In genomic region chr12:100229876-100230275, GRCh38 we compare ENCODE assay signal across 1 cellular context.
TF ChIP-seq lines count a peak whose summit lies in the region.

No MANE protein-coding gene starts in this region.

TF ChIP-seq in WTC11, 78 proteins besides CTCF, POLR2A, EP300 and RAD21 (continued from another document):
- no peak for TF ChIP-seq E2F5 (CRISPR knock-in tag; IDR thresholded peaks at IDR 0.05)
- TF ChIP-seq CREM (CRISPR knock-in tag; IDR thresholded peaks at IDR 0.05): no peak
- TF ChIP-seq ATF2 (CRISPR knock-in tag; IDR thresholded peaks at IDR 0.05; ENCODE audit: borderline replicate concordance, low read depth): no peak
- TF ChIP-seq ZNF232 (CRISPR knock-in tag; IDR thresholded peaks at IDR 0.05): no peak
- no peak for TF ChIP-seq E2F1 (CRISPR knock-in tag; IDR thresholded peaks at IDR 0.05)
- TF ChIP-seq USF2 (CRISPR knock-in tag; IDR thresholded peaks at IDR 0.05): no peak
- TF ChIP-seq NFATC4 (CRISPR knock-in tag; IDR thresholded peaks at IDR 0.05): no peak
